In the genomic region with DNA sequence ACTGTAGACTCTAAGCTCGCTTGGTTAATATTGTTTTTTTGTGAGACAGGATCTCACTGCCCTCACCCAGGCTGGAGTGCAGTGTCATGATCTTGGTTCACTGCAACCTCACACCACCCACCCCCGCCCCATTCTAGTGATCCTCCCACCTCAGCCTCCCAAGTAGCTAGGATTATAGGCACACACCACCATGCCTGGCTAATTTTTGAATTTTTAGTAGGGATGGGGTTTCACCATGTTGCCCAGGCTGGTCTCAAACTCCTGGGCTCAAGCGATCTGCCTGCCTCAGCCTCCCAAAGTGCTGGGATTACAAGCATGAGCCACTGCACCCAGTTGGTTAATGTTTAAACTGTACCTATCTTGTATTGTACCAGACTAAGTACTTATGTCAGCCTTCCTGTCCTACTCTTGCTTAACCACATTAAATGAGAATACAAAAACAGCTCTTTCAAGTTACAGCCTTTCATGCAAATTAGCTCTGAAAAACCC, we compare ENCODE assay signal across 8 cellular contexts. TPM values are rescaled to one million over a fixed set of nuclear protein-coding genes. Genes with fewer than 3 reads are reported as not detected.
DNase-seq lines count a peak whose midpoint lies in the region; ATAC-seq and TF ChIP-seq lines count a peak whose summit lies in the region.
"Not testable (repeated sequence)": the region's sequence is repeated elsewhere in the genome, so short reads cannot be mapped to it uniquely, and the experiment has no call there.

No MANE protein-coding gene starts in this region.

- H3K27ac ChIP-seq in DOHH2 (ENCODE audit: low read depth, low read length) (peak overlapping the region; percentile 67), Karpas-422 (ENCODE audit: low read length) (peak overlapping the region; percentile 41)

- intact Hi-C loops in activated CD8-positive, alpha-beta T cell treated with anti-CD3 and anti-CD28 coated beads for 36 hours (cut with micrococcal nuclease): not testable (repeated sequence)

- not testable (repeated sequence) for DNase-seq in Karpas-422; progenitor cell of endocrine pancreas (ENCODE audit: low spot score, unreplicated experiment)
- DNase-seq in activated CD8-positive, alpha-beta T cell treated with anti-CD3 and anti-CD28 coated beads for 36 hours: peak; percentile 16
- DNase-seq in fibroblast of villous mesenchyme (ENCODE audit: low read depth): peak; percentile 12

- H3K4me1 ChIP-seq in DOHH2 (ENCODE audit: control insufficient read depth, low read length) (peaks cover 51% of the 10 kb centered on the region), Karpas-422 (ENCODE audit: low read length) (peaks cover 21% of the 10 kb centered on the region)

- CTCF ChIA-PET in activated CD8-positive, alpha-beta T cell treated with anti-CD3 and anti-CD28 coated beads for 36 hours (lab: Charles Lee): interaction anchor here (0.8 to 1.2 kb wide), 2 partner anchors 9 to 23 kb away, joined by 3 to 4 read pairs; no protein-coding TSS in a partner anchor

- not testable (repeated sequence) for H3K9ac ChIP-seq in Karpas-422 (ENCODE audit: low read length)

- H4K20me1 ChIP-seq in DOHH2 (ENCODE audit: control insufficient read depth, insufficient read depth, low read depth, low read length): peaks cover 27% of the 10 kb centered on the region
- peaks cover 10% of the 10 kb centered on the region for H4K20me1 ChIP-seq in Karpas-422 (ENCODE audit: insufficient read depth, low read depth, low read length)

- H3K4me3 ChIP-seq in DOHH2 (ENCODE audit: low read length): peak overlapping the region; percentile 60
- not testable (repeated sequence) for H3K4me3 ChIP-seq in Karpas-422 (ENCODE audit: low read length); fibroblast of villous mesenchyme (ENCODE audit: low read depth, low read length)

- H3K36me3 Mint-ChIP-seq in activated CD8-positive, alpha-beta T cell treated with anti-CD3 and anti-CD28 coated beads for 36 hours (ENCODE audit: low read depth); progenitor cell of endocrine pancreas (ENCODE audit: insufficient read depth): not testable (repeated sequence)

- peak overlapping the region; percentile 34 for H3K27ac Mint-ChIP-seq in activated CD8-positive, alpha-beta T cell treated with anti-CD3 and anti-CD28 coated beads for 36 hours
- H3K27ac Mint-ChIP-seq in progenitor cell of endocrine pancreas: peak overlapping the region; percentile 84

- H3K4me1 Mint-ChIP-seq in activated CD8-positive, alpha-beta T cell treated with anti-CD3 and anti-CD28 coated beads for 36 hours (ENCODE audit: low read depth): peaks cover 54% of the 10 kb centered on the region
- peaks cover 30% of the 10 kb centered on the region for H3K4me1 Mint-ChIP-seq in progenitor cell of endocrine pancreas (ENCODE audit: low read depth)

- H3K4me3 Mint-ChIP-seq in activated CD8-positive, alpha-beta T cell treated with anti-CD3 and anti-CD28 coated beads for 36 hours; progenitor cell of endocrine pancreas (ENCODE audit: low read depth): not testable (repeated sequence)

- peaks cover 14% of the 10 kb centered on the region for H3F3A ChIP-seq in DOHH2 (ENCODE audit: control insufficient read depth, insufficient read depth)

- H2AFZ ChIP-seq in Karpas-422 (ENCODE audit: low read length): not testable (repeated sequence)

- not testable (repeated sequence) for H3K9me2 ChIP-seq in DOHH2 (replicated peaks; ENCODE audit: control insufficient read depth, low read length); Karpas-422 (replicated peaks; ENCODE audit: insufficient read depth, low read length)

- H3K79me2 ChIP-seq in DOHH2 (ENCODE audit: control insufficient read depth, low read length) (peaks cover 99% of the 10 kb centered on the region), Karpas-422 (ENCODE audit: low read length) (peaks cover 97% of the 10 kb centered on the region)

- H3K9me3 ChIP-seq in DOHH2 (ENCODE audit: control insufficient read depth, insufficient read depth, low read length); Karpas-422 (ENCODE audit: low read length): not testable (repeated sequence)

- TF ChIP-seq CTCF in DOHH2 (IDR thresholded peaks at IDR 0.05; ENCODE audit: low read depth, low read length, poor library complexity, severe bottlenecking); activated CD8-positive, alpha-beta T cell treated with anti-CD3 and anti-CD28 coated beads for 36 hours (IDR thresholded peaks at IDR 0.05); fibroblast of villous mesenchyme (IDR thresholded peaks at IDR 0.05; ENCODE audit: insufficient read depth, low read depth, low read length); progenitor cell of endocrine pancreas (IDR thresholded peaks at IDR 0.05; ENCODE audit: unreplicated experiment): not testable (repeated sequence)

- POLR2A ChIA-PET in activated CD8-positive, alpha-beta T cell treated with anti-CD3 and anti-CD28 coated beads for 36 hours (lab: Charles Lee): interaction anchor here (1.5 kb wide), 2 partner anchors 12 to 23 kb away, joined by 4 to 5 read pairs; partner anchors contain the start of gene SETD2

- H3K36me3 ChIP-seq in DOHH2 (ENCODE audit: control insufficient read depth, low read length); Karpas-422 (ENCODE audit: insufficient read depth, low read length): not testable (repeated sequence)

- not testable (repeated sequence) for H3K9me3 Mint-ChIP-seq in activated CD8-positive, alpha-beta T cell treated with anti-CD3 and anti-CD28 coated beads for 36 hours; progenitor cell of endocrine pancreas (ENCODE audit: low read depth)

- not testable (repeated sequence) for H3K27me3 Mint-ChIP-seq in activated CD8-positive, alpha-beta T cell treated with anti-CD3 and anti-CD28 coated beads for 36 hours; progenitor cell of endocrine pancreas

- H3K27me3 ChIP-seq in DOHH2 (ENCODE audit: control insufficient read depth, low read length); Karpas-422 (ENCODE audit: low read length): not testable (repeated sequence)

- peak; percentile 96 for ATAC-seq in GM19043 (IDR thresholded peaks at IDR 0.05; ENCODE audit: low read depth, unreplicated experiment)
- peak; percentile 92 for ATAC-seq in GM21737 (IDR thresholded peaks at IDR 0.05; ENCODE audit: unreplicated experiment)
- peak; percentile 83 for ATAC-seq in HG03095 (IDR thresholded peaks at IDR 0.05; ENCODE audit: unreplicated experiment)
- ATAC-seq in activated CD8-positive, alpha-beta T cell treated with anti-CD3 and anti-CD28 coated beads for 36 hours: peak; percentile 85

- peak overlapping the region; percentile 79 for H3K4me2 ChIP-seq in DOHH2 (ENCODE audit: low read length)
- not testable (repeated sequence) for H3K4me2 ChIP-seq in Karpas-422 (ENCODE audit: low read depth, low read length, poor library complexity, severe bottlenecking)

RNA-seq across cellular contexts. Expression of gene SETD2, which starts 22.9 kb away (rescaled TPM):
- total RNA-seq in Karpas-422 (2014; rRNA removed; shearing (Covaris generic); ENCODE audit: low replicate concordance): 56.2 and 60.2 TPM in 2 replicates
- 10 to 100 TPM; 34.7 to 36.1 TPM for total RNA-seq in activated CD8-positive, alpha-beta T cell treated with anti-CD3 and anti-CD28 coated beads for 36 hours
- total RNA-seq in fibroblast of villous mesenchyme (40.3 and 45.3 TPM in 2 replicates), progenitor cell of endocrine pancreas (71.4 and 73.9 TPM in 2 replicates)
